In genomic region chr1:188949701-188950100, GRCh38 we compare ENCODE assay signal across 20 cellular contexts.
A peak's percentile ranks its signal among the peaks of the same experiment; 100 is the strongest.
DNase-seq lines count a peak whose midpoint lies in the region; ATAC-seq and TF ChIP-seq lines count a peak whose summit lies in the region.
"Had no signal": no experiment of that assay in that cellular context is flagged by ENCODE, and none has a peak within 500 bp of the region (broad histone marks: within the 10 kb centered on the region; RNA-seq: fewer than 3 reads in every experiment).

No MANE protein-coding gene starts in this region.

- no peak overlapping the region for H2BK20ac ChIP-seq in IMR-90 (ENCODE audit: low read depth, low read length)

- H3K4me1 ChIP-seq in IMR-90 (ENCODE audit: control insufficient read depth, insufficient read depth, low read length) = no peaks in the 10 kb centered on the region
- no peaks in the 10 kb centered on the region for H3K4me1 ChIP-seq in adipocyte (ENCODE audit: control insufficient read depth, insufficient read depth, low read length)
- no peaks in the 10 kb centered on the region for H3K4me1 ChIP-seq in lower lobe of right lung
- H3K4me1 ChIP-seq: Peyer's patch had no signal

- no peak for TF ChIP-seq CTCF in AG04450 (IDR thresholded peaks at IDR 0.05; ENCODE audit: low read depth, low read length)
- no peak for TF ChIP-seq CTCF in IMR-90 (conservative IDR thresholded peaks at IDR 0.05; ENCODE audit: low read depth, low read length)
- TF ChIP-seq CTCF in lower lobe of right lung (IDR thresholded peaks at IDR 0.05) = no peak

- H3K9ac ChIP-seq in IMR-90 (ENCODE audit: low read depth, low read length) = no peak overlapping the region
- no peak overlapping the region for H3K9ac ChIP-seq in adipocyte (ENCODE audit: low read length)

- H4K5ac ChIP-seq in IMR-90 (ENCODE audit: low read depth, low read length) = no peak overlapping the region

- in situ Hi-C loops in IMR-90 (cut with MboI; ENCODE audit: low sequenced_read_pairs) = no loop called here

- H2AFZ ChIP-seq in IMR-90 (replicated peaks; ENCODE audit: low read length, poor library complexity) = no peak overlapping the region

- dilution Hi-C loops in IMR-90 (cut with HindIII; ENCODE audit: low sequenced_read_pairs, unreplicated experiment) = no loop called here

- no peak overlapping the region for H3K56ac ChIP-seq in IMR-90 (ENCODE audit: extremely low read depth, insufficient read depth, low read length)

- 0 out of 4 replicates have a peak overlapping the region, but pooled peaks of 1 of the 2 experiments have one; percentile 9 for H4K8ac ChIP-seq in IMR-90 (ENCODE audit: low read depth in 2 of 2, low read length in 2 of 2)

- H3K27me3 ChIP-seq in AG04450 (ENCODE audit: control insufficient read depth, insufficient read depth, low read length) (no peaks in the 10 kb centered on the region), IMR-90 (ENCODE audit: control insufficient read depth, insufficient read depth, low read length) (no peaks in the 10 kb centered on the region), adipocyte (replicated peaks; ENCODE audit: control insufficient read depth, insufficient read depth, low read length) (no peaks in the 10 kb centered on the region), lower lobe of right lung (ENCODE audit: low read depth) (no peaks in the 10 kb centered on the region)
- H3K27me3 ChIP-seq: MG63, Peyer's patch had no signal

- H3K4me2 ChIP-seq in IMR-90 (ENCODE audit: low read depth, low read length) = no peak overlapping the region; the same call in 1 of the 2 replicates

- H2AK5ac ChIP-seq in IMR-90 (ENCODE audit: low read depth, low read length) = no peak overlapping the region

- no peaks in the 10 kb centered on the region for H3K9me3 ChIP-seq in AG04450 (ENCODE audit: control insufficient read depth, insufficient read depth, low read length)
- H3K9me3 ChIP-seq in IMR-90 (ENCODE audit: control insufficient read depth, insufficient read depth, low read length) = no peaks in the 10 kb centered on the region
- no peaks in the 10 kb centered on the region for H3K9me3 ChIP-seq in adipocyte (ENCODE audit: control insufficient read depth, low read length)
- H3K9me3 ChIP-seq in lower lobe of right lung = no peaks in the 10 kb centered on the region
- H3K9me3 ChIP-seq: MG63, Peyer's patch had no signal

- H3K9me1 ChIP-seq in IMR-90 (ENCODE audit: insufficient read depth, low read length) = no peaks in the 10 kb centered on the region

- intact Hi-C loops in IMR-90 (cut with micrococcal nuclease) = no loop called here
- intact Hi-C loops in lower lobe of right lung (cut with DNase I) = no loop called here

- H3K23ac ChIP-seq in IMR-90 (ENCODE audit: low read depth, low read length) = no peak overlapping the region

- no TSS peak for BruUV-seq in IMR-90 (replicated peaks; lab: Mats Ljungman, UMichigan)

- no peaks in the 10 kb centered on the region for H4K20me1 ChIP-seq in IMR-90 (ENCODE audit: insufficient read depth, low read length)

- no peak overlapping the region for H3K4ac ChIP-seq in IMR-90 (ENCODE audit: low read depth, low read length)

- no peak overlapping the region for H3K18ac ChIP-seq in IMR-90 (ENCODE audit: low read depth, low read length)

- H3K79me1 ChIP-seq in IMR-90 (ENCODE audit: low read depth in 1 of 2, low read length in 2 of 2) = no peaks in the 10 kb centered on the region

- H3K36me3 ChIP-seq in IMR-90 (ENCODE audit: control insufficient read depth, insufficient read depth, low read length) (no peaks in the 10 kb centered on the region), adipocyte (ENCODE audit: control insufficient read depth, insufficient read depth, low read length, severe bottlenecking) (no peaks in the 10 kb centered on the region), lower lobe of right lung (no peaks in the 10 kb centered on the region)
- H3K36me3 ChIP-seq: MG63, Peyer's patch had no signal

- 0 out of 2 replicates have a peak overlapping the region, but pooled peaks have one; percentile 59 for H2BK120ac ChIP-seq in IMR-90 (ENCODE audit: low read depth, low read length)

- H4K91ac ChIP-seq in IMR-90 (ENCODE audit: insufficient read depth, low read depth, low read length) = no peak overlapping the region

- no peak overlapping the region for H2AK9ac ChIP-seq in IMR-90 (replicated peaks; ENCODE audit: low read depth, low read length, poor library complexity)

- no peak overlapping the region for H3K14ac ChIP-seq in IMR-90 (replicated peaks; ENCODE audit: low read depth, low read length)

- no peak for TF ChIP-seq POLR2A in IMR-90 (IDR thresholded peaks at IDR 0.05; ENCODE audit: low read depth, low read length)

- H3K27ac ChIP-seq in AG04450 (ENCODE audit: low read depth, low read length) = no peak overlapping the region
- H3K27ac ChIP-seq in IMR-90 (ENCODE audit: insufficient read depth, low read length) = no peak overlapping the region
- no peak overlapping the region for H3K27ac ChIP-seq in lower lobe of right lung
- H3K27ac ChIP-seq: Peyer's patch had no signal

- CTCF ChIA-PET in AG04450 (lab: Charles Lee) (interaction anchor here (0.6 kb wide), 1 partner anchor 25 kb away, joined by 3 read pairs; no protein-coding TSS in a partner anchor), IMR-90 (lab: Yijun Ruan, JAX) (no interaction called here)

- TF ChIP-seq RAD21 in IMR-90 (IDR thresholded peaks at IDR 0.05; ENCODE audit: low read length) = no peak

- POLR2A ChIA-PET in AG04450 (lab: Yijun Ruan, JAX) (no interaction called here), IMR-90 (lab: Charles Lee; ENCODE audit: unreplicated experiment) (no interaction called here)

- H3K4me3 ChIP-seq in AG04450 (ENCODE audit: low read depth, low read length) (no peak overlapping the region), IMR-90 (ENCODE audit: insufficient read depth, low read depth, low read length) (no peak overlapping the region), adipocyte (ENCODE audit: low read length) (no peak overlapping the region), lower lobe of right lung (no peak overlapping the region)
- H3K4me3 ChIP-seq: MG63, Peyer's patch had no signal

- peak; percentile 27 for DNase-seq in AG04450 (ENCODE audit: low read depth, low spot score)
- DNase-seq in IMR-90 = peak; percentile 86
- peak; percentile 12 for DNase-seq in adipocyte (ENCODE audit: low read depth)
- peak; percentile 81 for DNase-seq in iris pigment epithelial cell (ENCODE audit: low read depth)
- no peak for DNase-seq in dedifferentiated amniotic fluid mesenchymal stem cell (ENCODE audit: extremely low spot score)
- no peak for DNase-seq in lower lobe of right lung
- DNase-seq: C1 segment of cervical spinal cord; CD8-positive, alpha-beta memory T cell; DMS79 treated with DMSO at 0.1 percent for 48 hours; H7; Kasumi-1; MG63; NCI-H1092; NCI-H1436 treated with DMSO at 0.1 percent for 48 hours; NCI-H2029; NCI-H446; NCI-H526 treated with DMSO at 0.1 percent for 48 hours; Peyer's patch had no signal

- H2BK15ac ChIP-seq in IMR-90 (ENCODE audit: low read depth, low read length) = no peak overlapping the region

- ATAC-seq in IMR-90 (ENCODE audit: low read depth) (peak; percentile 87), HG02840 (IDR thresholded peaks at IDR 0.05; ENCODE audit: low FRiP score, unreplicated experiment) (no peak), lower lobe of right lung (no peak)
- ATAC-seq: Right ventricle myocardium inferior had no signal

- H2BK5ac ChIP-seq in IMR-90 (ENCODE audit: low read depth, low read length, poor library complexity, severe bottlenecking) = peak overlapping the region; percentile 70

TF ChIP-seq in IMR-90, 13 proteins besides CTCF, POLR2A, EP300 and RAD21:
- TF ChIP-seq CHD1 (IDR thresholded peaks at IDR 0.05; ENCODE audit: low read depth, low read length) (no peak), CEBPB (IDR thresholded peaks at IDR 0.05; ENCODE audit: low read depth, low read length) (peak; percentile 44; the same call in 1 of the 2 replicates)

Comparison
In these comparisons a context has a peak if more than half of its experiments do, and no peak if none do; other contexts are left out.
1. DNase-seq: peak in AG04450 (single experiment), IMR-90 (single experiment), adipocyte (single experiment) and iris pigment epithelial cell (single experiment); none in dedifferentiated amniotic fluid mesenchymal stem cell (single experiment) and lower lobe of right lung (single experiment).